ENCODE assay signal across 19 cellular contexts in genomic region chr12:89237763-89238162, GRCh38.
DNase-seq lines count a peak whose midpoint lies in the region; ATAC-seq and TF ChIP-seq lines count a peak whose summit lies in the region.
"Had no signal": no experiment of that assay in that cellular context is flagged by ENCODE, and none has a peak within 500 bp of the region (broad histone marks: within the 10 kb centered on the region; RNA-seq: fewer than 3 reads in every experiment).

No MANE protein-coding gene starts in this region.

- H3K9me3 ChIP-seq in breast epithelium (no peaks in the 10 kb centered on the region), osteoblast (ENCODE audit: low read depth, low read length) (no peaks in the 10 kb centered on the region), adrenal gland (replicated peaks in 1 of 3) (no peaks in the 10 kb centered on the region)
- H3K9me3 ChIP-seq: BE2C, MG63, Peyer's patch, SJCRH30 had no signal

- H3K36me3 Mint-ChIP-seq in Calu3 (ENCODE audit: insufficient read depth, unreplicated experiment) = peaks cover 9% of the 10 kb centered on the region

- H3K4me3 ChIP-seq in KMS-11 (IDR thresholded peaks at IDR 0.05; ENCODE audit: insufficient read depth, low read depth, low read length) (no peak overlapping the region), breast epithelium (no peak overlapping the region), osteoblast (ENCODE audit: insufficient read depth, low read length) (no peak overlapping the region), adrenal gland (no peak overlapping the region)
- H3K4me3 ChIP-seq: GM12878, MG63, Peyer's patch, SJCRH30 had no signal

- H3K4me1 Mint-ChIP-seq in Calu3 (ENCODE audit: low read depth, unreplicated experiment) = peaks cover 43% of the 10 kb centered on the region

- H3K9me3 Mint-ChIP-seq in Calu3 (ENCODE audit: low read depth, unreplicated experiment) = peaks cover 5% of the 10 kb centered on the region

- no peak overlapping the region; the same call in 1 of the 2 replicates for H3K27ac ChIP-seq in KMS-11
- H3K27ac ChIP-seq in breast epithelium = peak overlapping the region; percentile 6 to 54
- peak overlapping the region; percentile 61 for H3K27ac ChIP-seq in osteoblast (ENCODE audit: low read depth, low read length)
- H3K27ac ChIP-seq in adrenal gland = no peak overlapping the region
- H3K27ac ChIP-seq: HL-60, Peyer's patch, SJCRH30 had no signal

- no TSS peak for BruUV-seq in Calu3 (replicated peaks; lab: Mats Ljungman, UMichigan)

- no peak overlapping the region for H2AFZ ChIP-seq in KMS-11 (ENCODE audit: low read depth)
- H2AFZ ChIP-seq in osteoblast (ENCODE audit: low read length) = no peak overlapping the region

- no peak for DNase-seq in Calu3
- DNase-seq in breast epithelium (ENCODE audit: low spot score in 2 of 2) = no peak
- no peak for DNase-seq in osteoblast (ENCODE audit: insufficient read length, low spot score, missing footprints)
- no peak for DNase-seq in adrenal gland
- DNase-seq in NCI-H1092 treated with DMSO at 0.1 percent for 48 hours (lab: John Stamatoyannopoulos, UW) = no peak
- DNase-seq: BE2C; H7; Kasumi-1; MG63; NCI-H1417 treated with DMSO at 0.1 percent for 48 hours; NCI-H2227 treated with DMSO at 0.1 percent for 48 hours; NCI-H774; NK-92 treated with Interleukin-12 subunit alpha and Interleukin-12 subunit beta, amount 100 ng/mL, for 24 hours; Peyer's patch; SJCRH30 had no signal

- H3K9ac ChIP-seq in KMS-11 = no peak overlapping the region

- no peaks in the 10 kb centered on the region for H3K27me3 Mint-ChIP-seq in Calu3 (ENCODE audit: unreplicated experiment)

- H4K20me1 ChIP-seq in KMS-11 (ENCODE audit: insufficient read depth) = no peaks in the 10 kb centered on the region
- H4K20me1 ChIP-seq in osteoblast (ENCODE audit: insufficient read depth, low read length) = no peaks in the 10 kb centered on the region

- CTCF ChIA-PET in Calu3 (lab: Charles Lee) = interaction anchor here (0.9 to 2.7 kb wide), 4 partner anchors 10 to 165 kb away, joined by 3 to 25 read pairs (median 6); no protein-coding TSS in a partner anchor

- no peaks in the 10 kb centered on the region for H3K79me2 ChIP-seq in KMS-11 (ENCODE audit: insufficient read depth, low read depth)
- H3K79me2 ChIP-seq in osteoblast (ENCODE audit: insufficient read depth, low read length) = no peaks in the 10 kb centered on the region

- no peak for TF ChIP-seq CTCF in Calu3 (IDR thresholded peaks at IDR 0.05; ENCODE audit: unreplicated experiment)
- no peak for TF ChIP-seq CTCF in KMS-11 (conservative IDR thresholded peaks at IDR 0.05; ENCODE audit: low read depth, low read length)
- TF ChIP-seq CTCF in breast epithelium (IDR thresholded peaks at IDR 0.05) = no peak
- no peak for TF ChIP-seq CTCF in osteoblast (IDR thresholded peaks at IDR 0.05; ENCODE audit: extremely low read depth, low read depth, low read length)
- TF ChIP-seq CTCF in adrenal gland (IDR thresholded peaks at IDR 0.05) = no peak

- H3K27me3 ChIP-seq in KMS-11 (ENCODE audit: insufficient read depth, low read depth) (no peaks in the 10 kb centered on the region), breast epithelium (no peaks in the 10 kb centered on the region), osteoblast (ENCODE audit: insufficient read depth, low read length) (no peaks in the 10 kb centered on the region), adrenal gland (no peaks in the 10 kb centered on the region)
- H3K27me3 ChIP-seq: BE2C, MG63, Peyer's patch, SJCRH30 had no signal

- H3K36me3 ChIP-seq in KMS-11 (ENCODE audit: insufficient read depth) = no peaks in the 10 kb centered on the region
- H3K36me3 ChIP-seq in breast epithelium = no peaks in the 10 kb centered on the region
- no peaks in the 10 kb centered on the region for H3K36me3 ChIP-seq in osteoblast (ENCODE audit: insufficient read depth, low read length)
- no peaks in the 10 kb centered on the region for H3K36me3 ChIP-seq in adrenal gland (replicated peaks in 1 of 2)
- H3K36me3 ChIP-seq: BE2C, MG63, Peyer's patch, SJCRH30 had no signal

- peak overlapping the region; percentile 86 for H3K27ac Mint-ChIP-seq in Calu3 (ENCODE audit: unreplicated experiment)

- TF ChIP-seq POLR2A in breast epithelium (IDR thresholded peaks at IDR 0.05) (no peak), adrenal gland (IDR thresholded peaks at IDR 0.05) (no peak)

- 77 to 94% (median 83%) methylated on average over 1 of the region's 1 CpG for WGBS in adrenal gland, 4 donors

- H3K4me1 ChIP-seq in KMS-11 (ENCODE audit: low read depth, poor library complexity, severe bottlenecking) = peaks cover 77% of the 10 kb centered on the region
- H3K4me1 ChIP-seq in breast epithelium = no peaks in the 10 kb centered on the region
- H3K4me1 ChIP-seq in osteoblast (ENCODE audit: insufficient read depth, low read length) = peaks cover 18% of the 10 kb centered on the region
- H3K4me1 ChIP-seq in adrenal gland (replicated peaks in 1 of 2) = peaks cover 11 to 14% of the 10 kb centered on the region in 2 donors
- H3K4me1 ChIP-seq: BE2C, SJCRH30 had no signal

- intact Hi-C loops in Calu3 (cut with micrococcal nuclease; ENCODE audit: unreplicated experiment) = loop anchor here (1.0 to 5.0 kb wide), 4 partner anchors 11 to 290 kb away; partner anchors contain the start of gene POC1B
- intact Hi-C loops in breast epithelium (cut with DNase I; ENCODE audit: low total_unique reads) = no loop called here
- intact Hi-C loops in adrenal gland (cut with DNase I) = no loop called here

- no peak for ATAC-seq in HG03095 (IDR thresholded peaks at IDR 0.05; ENCODE audit: unreplicated experiment)
- ATAC-seq: GM12878 had no signal

- H3K4me2 ChIP-seq in KMS-11 (peak overlapping the region; percentile 61), osteoblast (ENCODE audit: insufficient read depth, low read length) (no peak overlapping the region)

- peak overlapping the region; percentile 30 for H3K4me3 Mint-ChIP-seq in Calu3 (ENCODE audit: low read depth, unreplicated experiment)

Comparison
In these comparisons a context has a peak if more than half of its experiments do, and no peak if none do; other contexts are left out.
1. H3K27ac ChIP-seq: peak in breast epithelium (2 of 2) and osteoblast (single experiment); none in KMS-11 (single experiment) and adrenal gland (0 of 5).